ENCODE assay signal across 8 cellular contexts in genomic region chr6:147508073-147508870, GRCh38. TPM values are rescaled to one million over a fixed set of nuclear protein-coding genes. Genes with fewer than 3 reads are reported as not detected.
DNase-seq lines count a peak whose midpoint lies in the region; ATAC-seq, FAIRE-seq and TF ChIP-seq lines count a peak whose summit lies in the region.

Gene SAMD5, plus strand, starts transcription at chr6:147508690. Its CDS starts 239 bp downstream, at chr6:147508929.

- no peaks in the 10 kb centered on the region for H3K9me3 Mint-ChIP-seq in CD8-positive, alpha-beta T cell
- no peaks in the 10 kb centered on the region for H3K9me3 Mint-ChIP-seq in stimulated activated naive CD8-positive, alpha-beta T cell treated with anti-CD3 and anti-CD28 coated beads, Interleukin-15, Interleukin-2, amounts not matched to agents 100 ng/mL and 50 ng/mL, for 24 hours

- no peaks in the 10 kb centered on the region for H3K36me3 Mint-ChIP-seq in CD8-positive, alpha-beta T cell
- no peaks in the 10 kb centered on the region for H3K36me3 Mint-ChIP-seq in stimulated activated naive CD8-positive, alpha-beta T cell treated with anti-CD3 and anti-CD28 coated beads, Interleukin-15, Interleukin-2, amounts not matched to agents 100 ng/mL and 50 ng/mL, for 24 hours (ENCODE audit: low read depth)

- TF ChIP-seq CTCF in CD8-positive, alpha-beta T cell (IDR thresholded peaks at IDR 0.05) = no peak
- peak in 2 of 56 donors; percentile 11 to 16 for TF ChIP-seq CTCF in dorsolateral prefrontal cortex (IDR thresholded peaks at IDR 0.05 in 54 of 56, conservative IDR thresholded peaks at IDR 0.05 in 2 of 56; ENCODE audit: low read depth in 1 of 56, partially characterized antibody in 56 of 56)
- no peak for TF ChIP-seq CTCF in HepG2 (CRISPR knock-in tag; IDR thresholded peaks at IDR 0.05)

- no peaks in the 10 kb centered on the region for H3K79me2 ChIP-seq in HepG2 (ENCODE audit: insufficient read depth, low read length)

- H3K9ac ChIP-seq in HepG2 (ENCODE audit: insufficient read depth, low read depth, low read length) = no peak within 1 kb of the TSS

- in situ Hi-C loops in HepG2 (cut with HindIII; ENCODE audit: extremely low pct_ligation_motif_present, low pct_unique_long_range_greater_than_20kb) = loop anchor here (5.0 to 10.0 kb wide), 3 partner anchors 467 to 954 kb away; no protein-coding TSS in a partner anchor

- no peaks in the 10 kb centered on the region; the same call in 1 of the 2 replicates for H4K20me1 ChIP-seq in HepG2 (ENCODE audit: insufficient read depth, low read length)

- no TSS peak for BruUV-seq in HepG2 (replicated peaks; lab: Mats Ljungman, UMichigan)

- no peak within 1 kb of the TSS for H2AFZ ChIP-seq in HepG2 (ENCODE audit: low read length)

- peaks cover 48% of the 10 kb centered on the region for H3K27me3 Mint-ChIP-seq in CD8-positive, alpha-beta T cell (ENCODE audit: low read depth)
- peaks cover 51% of the 10 kb centered on the region for H3K27me3 Mint-ChIP-seq in stimulated activated naive CD8-positive, alpha-beta T cell treated with anti-CD3 and anti-CD28 coated beads, Interleukin-15, Interleukin-2, amounts not matched to agents 100 ng/mL and 50 ng/mL, for 24 hours

- no peak for TF ChIP-seq POLR2A in HepG2 (IDR thresholded peaks at IDR 0.05; ENCODE audit: insufficient read depth in 1 of 2, low read depth in 2 of 2, low read length in 2 of 2)

- peaks cover 22% of the 10 kb centered on the region for H3K4me1 Mint-ChIP-seq in CD8-positive, alpha-beta T cell (ENCODE audit: low read depth)
- H3K4me1 Mint-ChIP-seq in stimulated activated naive CD8-positive, alpha-beta T cell treated with anti-CD3 and anti-CD28 coated beads, Interleukin-15, Interleukin-2, amounts not matched to agents 100 ng/mL and 50 ng/mL, for 24 hours (ENCODE audit: low read depth) = peaks cover 12% of the 10 kb centered on the region

- H3K4me1 ChIP-seq in CD8-positive, alpha-beta T cell (ENCODE audit: insufficient read depth, low read length) = peaks cover 9% of the 10 kb centered on the region
- H3K4me1 ChIP-seq in HepG2 (ENCODE audit: insufficient read depth, low read length) = peaks cover 37% of the 10 kb centered on the region

- H3K36me3 ChIP-seq in CD8-positive, alpha-beta T cell (ENCODE audit: insufficient read depth, low read length) = no peaks in the 10 kb centered on the region
- H3K36me3 ChIP-seq in HepG2 (replicated peaks in 1 of 2; ENCODE audit: control insufficient read depth in 1 of 2, insufficient read depth in 2 of 2, low read length in 2 of 2) = no peaks in the 10 kb centered on the region

- peak within 1 kb of the TSS; percentile 68 for H3K4me2 ChIP-seq in HepG2 (ENCODE audit: low read depth, low read length)

- H3K4me3 ChIP-seq in CD8-positive, alpha-beta T cell (ENCODE audit: low read depth, low read length) = peak within 1 kb of the TSS; percentile 19
- H3K4me3 ChIP-seq in dorsolateral prefrontal cortex (peak within 1 kb of the TSS; percentile 41 to 84 (median 69)), HepG2 (replicated peaks in 1 of 3; ENCODE audit: insufficient read depth in 1 of 3, low read depth in 2 of 3, low read length in 3 of 3) (peak within 1 kb of the TSS; percentile 41 to 69 (median 46); a peak in 5 of 6 replicates)

- H3K27me3 ChIP-seq in CD8-positive, alpha-beta T cell (ENCODE audit: insufficient read depth, low read length) = peaks cover 5% of the 10 kb centered on the region
- H3K27me3 ChIP-seq in dorsolateral prefrontal cortex (peaks cover 0 to 23% (median 0%) of the 10 kb centered on the region in 45 donors), HepG2 (ENCODE audit: control insufficient read depth in 1 of 2, insufficient read depth in 2 of 2, low read length in 2 of 2) (peaks cover 10 to 46% of the 10 kb centered on the region in 2 experiments)

- intact Hi-C loops in CD8-positive, alpha-beta T cell (cut with DNase I, micrococcal nuclease) = loop anchor here in 1 of 2 experiments (10.0 kb wide), 1 partner anchor 657 kb away; no protein-coding TSS in a partner anchor
- intact Hi-C loops in dorsolateral prefrontal cortex (cut with DNase I) (loop anchor here in 1 of 2 donors (10.0 kb wide), 1 partner anchor 737 kb away; no protein-coding TSS in a partner anchor), HepG2 (cut with micrococcal nuclease; ENCODE audit: unreplicated experiment) (loop anchor here (5.0 kb wide), 1 partner anchor 954 kb away; no protein-coding TSS in a partner anchor)

- no peak within 1 kb of the TSS for H3K27ac Mint-ChIP-seq in CD8-positive, alpha-beta T cell
- no peak within 1 kb of the TSS for H3K27ac Mint-ChIP-seq in stimulated activated naive CD8-positive, alpha-beta T cell treated with anti-CD3 and anti-CD28 coated beads, Interleukin-15, Interleukin-2, amounts not matched to agents 100 ng/mL and 50 ng/mL, for 24 hours

- ATAC-seq in CD8-positive, alpha-beta T cell = no peak
- ATAC-seq in HG03457 (IDR thresholded peaks at IDR 0.05; ENCODE audit: unreplicated experiment) (peak; percentile 42), HepG2 (peak; percentile 76)

- no peak for DNase-seq in CD8-positive, alpha-beta T cell
- DNase-seq in GM19239 (ENCODE audit: insufficient read length, low spot score) (peak; percentile 55), SK-N-DZ (ENCODE audit: low spot score) (peak; percentile 21), dorsolateral prefrontal cortex (peak in 4 of 10 donors; percentile 41 to 59 (median 50)), HepG2 (ENCODE audit: low spot score) (peak; percentile 4)
- DNase-seq in activated effector memory CD4-positive, alpha-beta T cell treated with anti-CD3 and anti-CD28 coated beads, Interleukin-2, amount 50 U/mL, for 16 hours = no peak

- TF ChIP-seq RAD21 in HepG2 (CRISPR knock-in tag; IDR thresholded peaks at IDR 0.05) = no peak

- TF ChIP-seq EP300 in HepG2 (IDR thresholded peaks at IDR 0.05; ENCODE audit: low read depth in 2 of 2, low read length in 2 of 2) (no peak), HepG2 (CRISPR knock-in tag; IDR thresholded peaks at IDR 0.05; ENCODE audit: borderline replicate concordance) (no peak)

- FAIRE-seq in GM19239 (lab: Jason Lieb, UNC) (peak; percentile 68), HepG2 (lab: Jason Lieb, UNC) (no peak)

- POLR2A ChIA-PET in CD8-positive, alpha-beta T cell (lab: Charles Lee) = no interaction called here
- POLR2A ChIA-PET in HepG2 (lab: Yijun Ruan, JAX) = no interaction called here

- 3% methylated on average over 32 of the region's 86 CpGs for WGBS in HepG2 (ENCODE audit: low lambda C conversion rate)

- H3K27ac ChIP-seq in CD8-positive, alpha-beta T cell (ENCODE audit: low read depth, low read length) = no peak within 1 kb of the TSS
- H3K27ac ChIP-seq in dorsolateral prefrontal cortex (peak within 1 kb of the TSS in 30 of 59 donors; percentile 28 to 78 (median 63)), HepG2 (ENCODE audit: extremely low read length, insufficient read depth, low read length) (no peak within 1 kb of the TSS)

- no peaks in the 10 kb centered on the region for H3K9me3 ChIP-seq in CD8-positive, alpha-beta T cell (ENCODE audit: low read length)
- H3K9me3 ChIP-seq in HepG2 (ENCODE audit: low read length) = no peaks in the 10 kb centered on the region

- CTCF ChIA-PET in CD8-positive, alpha-beta T cell (lab: Charles Lee) = interaction anchor here (2.3 kb wide), 1 partner anchor 8 kb away, joined by 5 read pairs; no protein-coding TSS in a partner anchor
- CTCF ChIA-PET in HepG2 (lab: Yijun Ruan, JAX; ENCODE audit: low intra/inter-chr PET ratio, low total read pairs) = no interaction called here

- H3K4me3 Mint-ChIP-seq in CD8-positive, alpha-beta T cell = peak within 1 kb of the TSS; percentile 64
- peak within 1 kb of the TSS; percentile 66 for H3K4me3 Mint-ChIP-seq in stimulated activated naive CD8-positive, alpha-beta T cell treated with anti-CD3 and anti-CD28 coated beads, Interleukin-15, Interleukin-2, amounts not matched to agents 100 ng/mL and 50 ng/mL, for 24 hours

TF ChIP-seq in HepG2, 621 proteins besides CTCF, POLR2A, EP300 and RAD21 (continues in another document):
- 0 out of 2 replicates have a peak, but pooled peaks have one; percentile 1 for TF ChIP-seq KDM2A (CRISPR knock-in tag; IDR thresholded peaks at IDR 0.05; ENCODE audit: borderline replicate concordance, low read depth)

RNA-seq across cellular contexts. Expression of gene SAMD5, which starts in this region (rescaled TPM):
- not detected for total RNA-seq in CD8-positive, alpha-beta T cell
- polyA plus RNA-seq in SK-N-DZ (2014; cell fraction: cytosol; rRNA removed) = not detected in 2 replicates
- polyA plus RNA-seq in SK-N-DZ (2014; cell fraction: nucleus; rRNA removed) = not detected in 2 replicates
- 1 to 10 TPM; 1.1 to 7.4 (median 2.9) TPM for total RNA-seq in dorsolateral prefrontal cortex
- 0.02 and 0.04 TPM in 2 replicates for total RNA-seq in HepG2 (2016; rRNA removed; fragmentation: Illumina TruSeq; extraction: Trizol)
- total RNA-seq in HepG2 (2016; cell fraction: cytosol; rRNA removed; fragmentation: Illumina TruSeq; extraction: Trizol; ENCODE audit: low read depth) = not detected in 2 replicates
- total RNA-seq in HepG2 (2016; cell fraction: insoluble cytoplasmic fraction; rRNA removed; fragmentation: Illumina TruSeq; extraction: Trizol) = 0.04 TPM in 1 of 2 replicates, not detected in the other
- total RNA-seq in HepG2 (2016; cell fraction: membrane; rRNA removed; fragmentation: Illumina TruSeq; extraction: Trizol) = not detected in 2 replicates
- not detected in 2 replicates for total RNA-seq in HepG2 (2016; cell fraction: nucleus; rRNA removed; fragmentation: Illumina TruSeq; extraction: Trizol)
- polyA plus RNA-seq in HepG2 (2011; rRNA removed) = 0.04 and 0.07 TPM in 2 replicates
- 0.01 and 0.03 TPM in 2 replicates for polyA plus RNA-seq in HepG2 (2011; cell fraction: cytosol; rRNA removed)
- polyA plus RNA-seq in HepG2 (2011; cell fraction: nucleus; rRNA removed) = 0.02 and 0.03 TPM in 2 replicates
- polyA plus RNA-seq in HepG2 (2012) = 0.03 TPM in 1 of 2 replicates, not detected in the other
- not detected in 2 replicates for polyA plus RNA-seq in HepG2 (2016; cell fraction: cytosol; fragmentation: Illumina TruSeq; extraction: Trizol; ENCODE audit: low read depth)
- polyA plus RNA-seq in HepG2 (2016; cell fraction: insoluble cytoplasmic fraction; fragmentation: Illumina TruSeq; extraction: Trizol; ENCODE audit: low read depth) = not detected in 2 replicates
- not detected in 2 replicates for polyA plus RNA-seq in HepG2 (2016; cell fraction: membrane; fragmentation: Illumina TruSeq; extraction: Trizol; ENCODE audit: low read depth)
- not detected in 2 replicates for polyA plus RNA-seq in HepG2 (2016; cell fraction: nucleus; fragmentation: Illumina TruSeq; extraction: Trizol; ENCODE audit: insufficient read depth, low read depth)
- 0.02 TPM in 1 of 2 replicates, not detected in the other for polyA minus RNA-seq in HepG2 (2011; rRNA and poly(A)+ RNA removed; ENCODE audit: low replicate concordance)
- not detected in 2 replicates for polyA minus RNA-seq in HepG2 (2011; cell fraction: cytosol; rRNA and poly(A)+ RNA removed)
- 0.12 and 0.13 TPM in 2 replicates for polyA minus RNA-seq in HepG2 (2011; cell fraction: nucleus; rRNA and poly(A)+ RNA removed)

Comparison
In these comparisons a context has a peak if more than half of its experiments do, and no peak if none do; other contexts are left out.
1. Peak in DNase-seq, ATAC-seq, H3K4me3 ChIP-seq and H3K4me2 ChIP-seq in HepG2; RNA of the gene not detected or under 1 TPM.
2. DNase-seq: peak in GM19239 (single experiment) and SK-N-DZ (single experiment); none in CD8-positive, alpha-beta T cell (0 of 7) and activated effector memory CD4-positive, alpha-beta T cell treated with anti-CD3 and anti-CD28 coated beads, Interleukin-2, amount 50 U/mL, for 16 hours (single experiment).
3. H3K27ac ChIP-seq: peak in dorsolateral prefrontal cortex (30 of 59); none in CD8-positive, alpha-beta T cell (single experiment) and HepG2 (single experiment).
4. H3K4me3 ChIP-seq: peak in every context shown above with its lines; median percentile 69 in dorsolateral prefrontal cortex; 46 in HepG2; 19 in CD8-positive, alpha-beta T cell.